In the genomic region with DNA sequence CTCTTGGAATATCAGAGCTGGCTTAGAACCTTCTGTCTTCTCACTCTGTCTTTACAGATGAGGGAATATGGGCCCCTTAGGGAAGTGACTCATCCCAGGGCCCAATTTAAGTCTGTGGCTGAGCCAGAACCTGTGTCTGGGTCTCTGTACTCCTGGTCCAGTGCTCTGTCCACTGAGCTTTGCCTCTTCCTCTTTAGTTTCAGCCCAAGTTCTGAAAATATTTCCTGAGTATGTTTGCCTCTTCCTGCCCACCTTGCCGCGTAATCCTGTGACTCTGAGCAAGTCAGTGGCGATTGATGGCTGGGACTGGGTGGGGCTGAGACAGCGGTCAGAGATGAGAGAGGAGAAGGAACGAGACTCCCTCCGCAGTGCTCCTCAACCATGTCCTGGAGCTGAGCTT, we compare ENCODE assay signal across 16 cellular contexts. TPM values are rescaled to one million over a fixed set of nuclear protein-coding genes. Genes with fewer than 3 reads are reported as not detected.
DNase-seq lines count a peak whose midpoint lies in the region; ATAC-seq and TF ChIP-seq lines count a peak whose summit lies in the region.
"Had no signal": no experiment of that assay in that cellular context is flagged by ENCODE, and none has a peak within 500 bp of the region (broad histone marks: within the 10 kb centered on the region; RNA-seq: fewer than 3 reads in every experiment).

No MANE protein-coding gene starts in this region.

- peak overlapping the region; percentile 41 for H2BK5ac ChIP-seq in trophoblast cell (ENCODE audit: low read depth, low read length, poor library complexity)

- no peaks in the 10 kb centered on the region for H4K20me1 ChIP-seq in mammary epithelial cell (ENCODE audit: insufficient read depth, low read length)

- H3K9ac ChIP-seq in mammary epithelial cell (ENCODE audit: insufficient read depth, low read length) (no peak overlapping the region), trophoblast cell (ENCODE audit: low read length) (no peak overlapping the region)

- H3K79me1 ChIP-seq in trophoblast cell (ENCODE audit: low read length) = peaks cover 45% of the 10 kb centered on the region

- H4K12ac ChIP-seq in trophoblast cell (ENCODE audit: low read depth, low read length) = no peak overlapping the region

- peak overlapping the region; percentile 73 for H2BK120ac ChIP-seq in trophoblast cell (ENCODE audit: insufficient read depth, low read length, poor library complexity)

- no peak overlapping the region for H3K14ac ChIP-seq in trophoblast cell (ENCODE audit: low read length)

- H3K4me1 ChIP-seq in mammary epithelial cell (ENCODE audit: insufficient read depth, low read length) = peaks cover 48% of the 10 kb centered on the region
- peaks cover 35 to 54% of the 10 kb centered on the region in 2 experiments for H3K4me1 ChIP-seq in trophoblast cell (ENCODE audit: control insufficient read depth in 1 of 2, insufficient read depth in 2 of 2, low read length in 2 of 2)
- H3K4me1 ChIP-seq in gastrocnemius medialis = peaks cover 11 to 26% of the 10 kb centered on the region in 2 donors

- peak overlapping the region; percentile 79 for H2AK5ac ChIP-seq in trophoblast cell (ENCODE audit: low read length)

- no TSS peak for BruUV-seq in mammary epithelial cell (replicated peaks; lab: Mats Ljungman, UMichigan)

- 81% methylated on average over 6 of the region's 6 CpGs for WGBS in mammary epithelial cell (ENCODE audit: low coverage, missing lambda C conversion rate)
- WGBS in trophoblast cell (ENCODE audit: extremely low coverage, insufficient coverage, insufficient read length) = no CpG with 5 or more reads among the region's 6 CpGs

- no peak overlapping the region for H3K23ac ChIP-seq in trophoblast cell (ENCODE audit: low read length)

- no peak for TF ChIP-seq POLR2A in gastrocnemius medialis (IDR thresholded peaks at IDR 0.05)

- no peak overlapping the region for H3K18ac ChIP-seq in trophoblast cell (ENCODE audit: low read length)

- no peak for ATAC-seq in gastrocnemius medialis
- no peak for ATAC-seq in GM21619 (IDR thresholded peaks at IDR 0.05; ENCODE audit: unreplicated experiment)
- ATAC-seq: heart right ventricle; left lung; natural killer cell treated with Interleukin-12 subunit alpha and Interleukin-12 subunit beta and Interleukin-15 and Interleukin-18, amount 100 ng/mL, for 72 hours; stimulated activated naive CD8-positive, alpha-beta T cell treated with anti-CD3 and anti-CD28 coated beads, Interleukin-15, Interleukin-2, amounts not matched to agents 100 U/mL and 50 U/mL, for 24 hours had no signal

- H4K8ac ChIP-seq in trophoblast cell (ENCODE audit: low read depth, low read length) = peak overlapping the region; percentile 26

- no peak overlapping the region for H3K4me3 ChIP-seq in mammary epithelial cell (replicated peaks in 1 of 3; ENCODE audit: insufficient read depth in 1 of 3, low read depth in 2 of 3, low read length in 3 of 3)
- no peak overlapping the region for H3K4me3 ChIP-seq in trophoblast cell (ENCODE audit: low read depth, low read length)
- H3K4me3 ChIP-seq in gastrocnemius medialis = no peak overlapping the region
- H3K4me3 ChIP-seq: heart right ventricle, left lung, right atrium auricular region had no signal

- H3K4me2 ChIP-seq in mammary epithelial cell (ENCODE audit: insufficient read depth, low read depth, low read length) = no peak overlapping the region
- no peak overlapping the region for H3K4me2 ChIP-seq in trophoblast cell (ENCODE audit: low read length)

- no peak overlapping the region for H3K27ac ChIP-seq in mammary epithelial cell (ENCODE audit: insufficient read depth, low read depth, low read length)
- peak overlapping the region; percentile 35 for H3K27ac ChIP-seq in trophoblast cell (ENCODE audit: low read depth, low read length)
- H3K27ac ChIP-seq in gastrocnemius medialis = no peak overlapping the region
- H3K27ac ChIP-seq: left lung, right atrium auricular region had no signal

- no peak for TF ChIP-seq CTCF in mammary epithelial cell (conservative IDR thresholded peaks at IDR 0.05 in 1 of 2, IDR thresholded peaks at IDR 0.05 in 1 of 2; ENCODE audit: extremely low read depth in 1 of 2, insufficient read depth in 1 of 2, low read depth in 1 of 2, low read length in 2 of 2)
- no peak for TF ChIP-seq CTCF in gastrocnemius medialis (IDR thresholded peaks at IDR 0.05 in 4 of 5, conservative IDR thresholded peaks at IDR 0.05 in 1 of 5)

- intact Hi-C loops in mammary epithelial cell (cut with micrococcal nuclease) (no loop called here), gastrocnemius medialis (cut with DNase I; ENCODE audit: low total_unique reads) (no loop called here)

- H3K36me3 ChIP-seq in mammary epithelial cell (ENCODE audit: insufficient read depth, low read length) (no peaks in the 10 kb centered on the region), trophoblast cell (ENCODE audit: control insufficient read depth in 1 of 2, insufficient read depth in 2 of 2, low read length in 2 of 2) (no peaks in the 10 kb centered on the region), gastrocnemius medialis (no peaks in the 10 kb centered on the region)
- H3K36me3 ChIP-seq: heart right ventricle, left lung, right atrium auricular region had no signal

- H2BK12ac ChIP-seq in trophoblast cell (ENCODE audit: low read length) = peak overlapping the region; percentile 75

- H3K27me3 ChIP-seq in mammary epithelial cell (ENCODE audit: insufficient read depth, low read length) (no peaks in the 10 kb centered on the region), trophoblast cell (ENCODE audit: insufficient read depth, low read length) (no peaks in the 10 kb centered on the region), gastrocnemius medialis (peaks cover 0 to 5% (median 0%) of the 10 kb centered on the region in 3 donors)
- H3K27me3 ChIP-seq: right atrium auricular region had no signal

- H4K91ac ChIP-seq in trophoblast cell (ENCODE audit: low read depth, low read length) = peak overlapping the region; percentile 23

- CTCF ChIA-PET in mammary epithelial cell (lab: Charles Lee; ENCODE audit: low non-redundant PET) = no interaction called here

- DNase-seq in GM03348 (ENCODE audit: low spot score) = peak; percentile 23
- DNase-seq in MV-4-11 (lab: John Stamatoyannopoulos, UW) = peak; percentile 21
- peak; percentile 16 for DNase-seq in mammary epithelial cell
- peak; percentile 92 for DNase-seq in trophoblast cell
- no peak for DNase-seq in NCI-H2029 (lab: John Stamatoyannopoulos, UW)
- no peak for DNase-seq in gastrocnemius medialis
- DNase-seq: aorta; heart right ventricle; left lung; NCI-H1092 treated with DMSO at 0.1 percent for 48 hours; NCI-H345; stimulated activated naive CD8-positive, alpha-beta T cell treated with anti-CD3 and anti-CD28 coated beads, Interleukin-15, Interleukin-2, amounts not matched to agents 100 U/mL and 50 U/mL, for 24 hours; T-helper 1 cell had no signal

- H2AFZ ChIP-seq in mammary epithelial cell (ENCODE audit: low read depth, low read length) = no peak overlapping the region
- H2AFZ ChIP-seq in trophoblast cell (ENCODE audit: insufficient read depth, low read length, poor library complexity) = no peak overlapping the region

- no peak overlapping the region for H3K4ac ChIP-seq in trophoblast cell (ENCODE audit: low read depth, low read length)

- dilution Hi-C loops in mammary epithelial cell (cut with HindIII; ENCODE audit: low sequenced_read_pairs) = loop anchor here (5.0 kb wide), 2 partner anchors 38 to 57 kb away; no protein-coding TSS in a partner anchor

- in situ Hi-C loops in mammary epithelial cell (cut with MboI; ENCODE audit: low sequenced_read_pairs in 2 of 2) = loop anchor here in 1 of 2 donors (10.0 kb wide), 1 partner anchor 445 kb away; no protein-coding TSS in a partner anchor
- in situ Hi-C loops in gastrocnemius medialis (cut with MboI; ENCODE audit: low sequenced_read_pairs in 4 of 4) = no loop called here

- no peaks in the 10 kb centered on the region for H3K79me2 ChIP-seq in mammary epithelial cell (ENCODE audit: insufficient read depth, low read length)
- peaks cover 18% of the 10 kb centered on the region for H3K79me2 ChIP-seq in trophoblast cell (ENCODE audit: control insufficient read depth, insufficient read depth, low read length, poor library complexity)

- no peaks in the 10 kb centered on the region for H3K9me3 ChIP-seq in mammary epithelial cell (replicated peaks; ENCODE audit: insufficient read depth, low read length)
- H3K9me3 ChIP-seq in trophoblast cell (ENCODE audit: insufficient read depth, low read depth, low read length) = no peaks in the 10 kb centered on the region
- no peaks in the 10 kb centered on the region for H3K9me3 ChIP-seq in gastrocnemius medialis
- H3K9me3 ChIP-seq: heart right ventricle, left lung, right atrium auricular region had no signal

RNA-seq across cellular contexts. Expression of a gene that starts 7.8 kb away (rescaled TPM):
- total RNA-seq in mammary epithelial cell (10 to 100 TPM; 13.5 to 34.2 TPM), gastrocnemius medialis (1 to 10 TPM in 3 of 4 donors, under 1 TPM in 1; 0.92 to 3.4 (median 2.9) TPM)
- polyA plus RNA-seq in mammary epithelial cell = 7.0 TPM
- 1.4 TPM for polyA minus RNA-seq in mammary epithelial cell
- polyA plus RNA-seq in trophoblast cell (2013) = 63.3 and 64.2 TPM in 2 replicates

RNA-seq across cellular contexts. Expression of a gene that starts 59.0 kb away (rescaled TPM):
- total RNA-seq in mammary epithelial cell (100 to 1,000 TPM in 1 of 2 donors, 10 to 100 TPM in 1; 73.7 to 122 TPM), gastrocnemius medialis (10 to 100 TPM; 37.6 to 71.6 (median 53.5) TPM)
- 120 TPM for polyA plus RNA-seq in mammary epithelial cell
- 218 TPM for polyA minus RNA-seq in mammary epithelial cell
- 62.5 and 63.2 TPM in 2 replicates for polyA plus RNA-seq in trophoblast cell (2013)

RNA-seq across cellular contexts. Expression of a gene that starts 59.6 kb away (rescaled TPM):
- total RNA-seq in mammary epithelial cell = 10 to 100 TPM; 11.1 to 17.7 TPM
- polyA plus RNA-seq in mammary epithelial cell = 2.5 TPM
- polyA minus RNA-seq in mammary epithelial cell = 0.52 TPM
- 13.3 and 13.9 TPM in 2 replicates for polyA plus RNA-seq in trophoblast cell (2013)
- 100 to 1,000 TPM; 137 to 167 (median 144) TPM for total RNA-seq in gastrocnemius medialis

Comparison
In these comparisons a context has a peak if more than half of its experiments do, and no peak if none do; other contexts are left out.
1. DNase-seq: peak in GM03348 (single experiment), MV-4-11 (single experiment), mammary epithelial cell (single experiment) and trophoblast cell (2 of 2); none in NCI-H2029 (single experiment) and gastrocnemius medialis (0 of 2).
2. RNA of a gene that starts 59.6 kb away (total RNA-seq): 137 to 167 TPM in gastrocnemius medialis; 11.1 to 17.7 TPM in mammary epithelial cell; every median in the first group is over 4 times any median in the second.